In the genomic region with DNA sequence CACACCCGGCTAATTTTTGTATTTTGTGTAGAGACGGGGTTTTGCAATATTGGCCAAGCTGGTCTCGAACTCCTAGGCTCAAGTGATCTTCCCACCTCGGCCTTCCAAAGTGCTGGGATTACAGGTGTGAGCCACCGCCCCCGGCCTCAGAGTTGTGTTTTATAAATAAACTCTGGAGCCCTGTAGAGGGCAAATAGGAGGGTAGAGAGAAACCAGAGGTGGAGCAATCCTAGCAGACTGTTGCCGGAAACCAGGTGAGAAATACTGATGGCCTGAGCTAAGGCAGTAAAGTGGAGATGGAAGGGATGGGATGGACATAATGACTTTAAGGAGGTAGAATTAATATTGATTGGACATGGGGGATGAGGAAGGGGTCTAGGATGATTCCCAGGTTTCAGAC, we compare ENCODE assay signal across 24 cellular contexts. TPM values are rescaled to one million over a fixed set of nuclear protein-coding genes. Genes with fewer than 3 reads are reported as not detected.
DNase-seq lines count a peak whose midpoint lies in the region; ATAC-seq, FAIRE-seq and TF ChIP-seq lines count a peak whose summit lies in the region.
"Had no signal": no experiment of that assay in that cellular context is flagged by ENCODE, and none has a peak within 500 bp of the region (broad histone marks: within the 10 kb centered on the region; RNA-seq: fewer than 3 reads in every experiment).

No MANE protein-coding gene starts in this region.

- H3K36me3 Mint-ChIP-seq in T-helper 17 cell (ENCODE audit: low read depth), result no peaks in the 10 kb centered on the region
- no peaks in the 10 kb centered on the region for H3K36me3 Mint-ChIP-seq in activated T-helper 17 cell treated with anti-CD3 and anti-CD28 coated beads, Interleukin-2, amount 50 U/mL, for 72 hours (ENCODE audit: low read depth)

- H3K9ac ChIP-seq in HepG2 (ENCODE audit: insufficient read depth, low read depth, low read length) (no peak overlapping the region), mesendoderm (ENCODE audit: low read length) (no peak overlapping the region)
- H3K9ac ChIP-seq: BLaER1 treated with 17β-estradiol and CSF1 and Interleukin-3, amounts not matched to agents 10 nM and 100 nM; GM23248 had no signal

- H3K36me3 ChIP-seq in HepG2 (replicated peaks in 1 of 2; ENCODE audit: control insufficient read depth in 1 of 2, insufficient read depth in 2 of 2, low read length in 2 of 2) (no peaks in the 10 kb centered on the region), mesendoderm (ENCODE audit: control insufficient read depth, insufficient read depth, low read length) (no peaks in the 10 kb centered on the region), suprapubic skin (no peaks in the 10 kb centered on the region)
- H3K36me3 ChIP-seq: BE2C; BLaER1 treated with 17β-estradiol and CSF1 and Interleukin-3, amounts not matched to agents 10 nM and 100 nM had no signal

- TF ChIP-seq EP300 in HepG2 (IDR thresholded peaks at IDR 0.05; ENCODE audit: low read depth in 2 of 2, low read length in 2 of 2), result no peak
- no peak for TF ChIP-seq EP300 in HepG2 (CRISPR knock-in tag; IDR thresholded peaks at IDR 0.05; ENCODE audit: borderline replicate concordance)
- no peak for TF ChIP-seq EP300 in suprapubic skin (IDR thresholded peaks at IDR 0.05)

- H2BK15ac ChIP-seq in mesendoderm (replicated peaks; ENCODE audit: low read depth), result no peak overlapping the region

- H3K79me1 ChIP-seq in mesendoderm (ENCODE audit: low read length), result no peaks in the 10 kb centered on the region

- no peaks in the 10 kb centered on the region for H4K20me1 ChIP-seq in HepG2 (ENCODE audit: insufficient read depth, low read length)
- H4K20me1 ChIP-seq: BLaER1 treated with 17β-estradiol and CSF1 and Interleukin-3, amounts not matched to agents 10 nM and 100 nM had no signal

- H3K4me3 ChIP-seq in HepG2 (replicated peaks in 1 of 3; ENCODE audit: insufficient read depth in 1 of 3, low read depth in 2 of 3, low read length in 3 of 3) (no peak overlapping the region), mesendoderm (ENCODE audit: low read length) (no peak overlapping the region), suprapubic skin (no peak overlapping the region)
- H3K4me3 ChIP-seq: A549; BLaER1 treated with 17β-estradiol and CSF1 and Interleukin-3, amounts not matched to agents 10 nM and 100 nM; GM23248 had no signal

- H3K4me1 Mint-ChIP-seq in T-helper 17 cell, result peaks cover 9% of the 10 kb centered on the region
- no peaks in the 10 kb centered on the region for H3K4me1 Mint-ChIP-seq in activated T-helper 17 cell treated with anti-CD3 and anti-CD28 coated beads, Interleukin-2, amount 50 U/mL, for 72 hours

- no peak overlapping the region for H3K18ac ChIP-seq in mesendoderm (ENCODE audit: low read length)

- H3K4me3 Mint-ChIP-seq in T-helper 17 cell, result no peak overlapping the region
- no peak overlapping the region for H3K4me3 Mint-ChIP-seq in activated T-helper 17 cell treated with anti-CD3 and anti-CD28 coated beads, Interleukin-2, amount 50 U/mL, for 72 hours
- H3K4me3 Mint-ChIP-seq: CD4-positive, alpha-beta memory T cell had no signal

- no peak overlapping the region for H3K4me2 ChIP-seq in HepG2 (ENCODE audit: low read depth, low read length)
- no peak overlapping the region for H3K4me2 ChIP-seq in mesendoderm (ENCODE audit: low read length)
- H3K4me2 ChIP-seq: A549; BLaER1 treated with 17β-estradiol and CSF1 and Interleukin-3, amounts not matched to agents 10 nM and 100 nM had no signal

- no peaks in the 10 kb centered on the region for H3K9me3 Mint-ChIP-seq in activated T-helper 17 cell treated with anti-CD3 and anti-CD28 coated beads, Interleukin-2, amount 50 U/mL, for 72 hours

- H4K5ac ChIP-seq in mesendoderm (ENCODE audit: low read length), result no peak overlapping the region

- peaks cover 69% of the 10 kb centered on the region for H3K4me1 ChIP-seq in HepG2 (ENCODE audit: insufficient read depth, low read length)
- no peaks in the 10 kb centered on the region for H3K4me1 ChIP-seq in mesendoderm (ENCODE audit: control insufficient read depth, low read depth, low read length)
- H3K4me1 ChIP-seq in suprapubic skin, result peaks cover 8% of the 10 kb centered on the region
- H3K4me1 ChIP-seq: BE2C had no signal

- H3K9me3 ChIP-seq in T-helper 17 cell (ENCODE audit: control insufficient read depth, low read length, poor library complexity, severe bottlenecking) (no peaks in the 10 kb centered on the region), HepG2 (ENCODE audit: low read length) (peaks cover 16% of the 10 kb centered on the region), suprapubic skin (no peaks in the 10 kb centered on the region)
- H3K9me3 ChIP-seq: BE2C had no signal

- TF ChIP-seq POLR2A in HepG2 (IDR thresholded peaks at IDR 0.05; ENCODE audit: insufficient read depth in 1 of 2, low read depth in 2 of 2, low read length in 2 of 2) (no peak), suprapubic skin (IDR thresholded peaks at IDR 0.05) (no peak)

- no peak for DNase-seq in T-helper 17 cell
- DNase-seq in HepG2 (ENCODE audit: low spot score), result no peak
- DNase-seq in mesendoderm, result peak; percentile 34
- DNase-seq in RKO (ENCODE audit: low spot score), result no peak
- no peak for DNase-seq in suprapubic skin (ENCODE audit: low spot score in 2 of 2)
- DNase-seq: 8988T; ACHN; AML-193; BE2C; Calu3; CD4-positive, alpha-beta memory T cell; COR-L47; DMS53; DMS79 treated with DMSO at 0.1 percent for 48 hours; GF-D8; GM23248; H7; HCEC 1CT had no signal

- no peaks in the 10 kb centered on the region for H3K79me2 ChIP-seq in HepG2 (ENCODE audit: insufficient read depth, low read length)
- H3K79me2 ChIP-seq in mesendoderm (ENCODE audit: control insufficient read depth, insufficient read depth, low read length), result no peaks in the 10 kb centered on the region

- H2BK120ac ChIP-seq in mesendoderm (ENCODE audit: low read depth, low read length), result no peak overlapping the region

- H2BK5ac ChIP-seq in mesendoderm (ENCODE audit: low read length), result no peak overlapping the region

- TF ChIP-seq CTCF in HepG2 (CRISPR knock-in tag; IDR thresholded peaks at IDR 0.05) (no peak), suprapubic skin (IDR thresholded peaks at IDR 0.05) (no peak)

- intact Hi-C loops in HepG2 (cut with micrococcal nuclease; ENCODE audit: unreplicated experiment), result loop anchor here (5.0 kb wide), 1 partner anchor 227 kb away; no protein-coding TSS in a partner anchor

- 40% methylated on average over 7 of the region's 7 CpGs for WGBS in HepG2 (ENCODE audit: low lambda C conversion rate)
- no CpG with 5 or more reads among the region's 7 CpGs for WGBS in mesendoderm (ENCODE audit: extremely low coverage, insufficient coverage, low lambda C conversion rate)
- WGBS in suprapubic skin, result 96% methylated on average over 7 of the region's 7 CpGs

- peak overlapping the region; percentile 3 for H3K27ac Mint-ChIP-seq in T-helper 17 cell
- no peak overlapping the region for H3K27ac Mint-ChIP-seq in activated T-helper 17 cell treated with anti-CD3 and anti-CD28 coated beads, Interleukin-2, amount 50 U/mL, for 72 hours
- H3K27ac Mint-ChIP-seq: CD4-positive, alpha-beta memory T cell had no signal

- no peak overlapping the region for H4K8ac ChIP-seq in mesendoderm (ENCODE audit: low read depth, low read length)

- no peak for FAIRE-seq in HepG2 (lab: Jason Lieb, UNC)
- FAIRE-seq: A549, GM12891, GM18507, H1 had no signal

- H3K23ac ChIP-seq in mesendoderm (ENCODE audit: low read length), result no peak overlapping the region

- H2AFZ ChIP-seq in HepG2 (ENCODE audit: low read length), result no peak overlapping the region
- H2AFZ ChIP-seq: GM23248 had no signal

- no TSS peak for BruUV-seq in HepG2 (replicated peaks; lab: Mats Ljungman, UMichigan)

- H2AK5ac ChIP-seq in mesendoderm (ENCODE audit: low read length), result no peak overlapping the region

- ATAC-seq in T-helper 17 cell (no peak), HepG2 (no peak)
- ATAC-seq in activated T-helper 17 cell treated with anti-CD3 and anti-CD28 coated beads, Interleukin-2, amount 50 U/mL, for 72 hours (replicated peaks), result no peak
- ATAC-seq: A549 had no signal

- CTCF ChIA-PET in HepG2 (lab: Yijun Ruan, JAX; ENCODE audit: low intra/inter-chr PET ratio, low total read pairs), result no interaction called here

- peaks cover 9% of the 10 kb centered on the region for H3K27me3 Mint-ChIP-seq in T-helper 17 cell
- peaks cover 11% of the 10 kb centered on the region for H3K27me3 Mint-ChIP-seq in activated T-helper 17 cell treated with anti-CD3 and anti-CD28 coated beads, Interleukin-2, amount 50 U/mL, for 72 hours

- H3K56ac ChIP-seq in mesendoderm (ENCODE audit: low read length), result no peak overlapping the region

- H3K27ac ChIP-seq in HepG2 (ENCODE audit: extremely low read length, insufficient read depth, low read length), result peak overlapping the region; percentile 79
- no peak overlapping the region for H3K27ac ChIP-seq in mesendoderm (ENCODE audit: low read depth, low read length)
- H3K27ac ChIP-seq in suprapubic skin, result no peak overlapping the region
- H3K27ac ChIP-seq: A549; BLaER1 treated with 17β-estradiol and CSF1 and Interleukin-3, amounts not matched to agents 10 nM and 100 nM; GM23248 had no signal

- no peaks in the 10 kb centered on the region for H3K27me3 ChIP-seq in HepG2 (ENCODE audit: control insufficient read depth in 1 of 2, insufficient read depth in 2 of 2, low read length in 2 of 2)
- H3K27me3 ChIP-seq in mesendoderm (ENCODE audit: insufficient read depth, low read length, poor library complexity), result no peaks in the 10 kb centered on the region
- H3K27me3 ChIP-seq in suprapubic skin, result no peaks in the 10 kb centered on the region
- H3K27me3 ChIP-seq: BE2C; BLaER1 treated with 17β-estradiol and CSF1 and Interleukin-3, amounts not matched to agents 10 nM and 100 nM had no signal

- in situ Hi-C loops in HepG2 (cut with HindIII; ENCODE audit: extremely low pct_ligation_motif_present, low pct_unique_long_range_greater_than_20kb), result no loop called here

- no peak overlapping the region for H3K4ac ChIP-seq in mesendoderm (ENCODE audit: low read depth, low read length)

- POLR2A ChIA-PET in HepG2 (lab: Yijun Ruan, JAX), result interaction anchor here (1.2 to 2.0 kb wide), 3 partner anchors 35 to 352 kb away, joined by 4 to 15 read pairs (median 6); partner anchors contain the start of gene NACA

- no peak for TF ChIP-seq RAD21 in HepG2 (CRISPR knock-in tag; IDR thresholded peaks at IDR 0.05)

RNA-seq across cellular contexts. Expression of gene HSD17B6, which starts 2.7 kb away (rescaled TPM):
- under 1 TPM in 1 of 2 donors, not detected in 1; 0.63 TPM for total RNA-seq in T-helper 17 cell
- total RNA-seq in HepG2 (2016; rRNA removed; fragmentation: Illumina TruSeq; extraction: Trizol), result 0.46 and 0.95 TPM in 2 replicates
- not detected in 2 replicates for total RNA-seq in HepG2 (2016; cell fraction: cytosol; rRNA removed; fragmentation: Illumina TruSeq; extraction: Trizol; ENCODE audit: low read depth)
- total RNA-seq in HepG2 (2016; cell fraction: insoluble cytoplasmic fraction; rRNA removed; fragmentation: Illumina TruSeq; extraction: Trizol), result 0.39 and 0.74 TPM in 2 replicates
- total RNA-seq in HepG2 (2016; cell fraction: membrane; rRNA removed; fragmentation: Illumina TruSeq; extraction: Trizol), result 0.31 and 0.62 TPM in 2 replicates
- total RNA-seq in HepG2 (2016; cell fraction: nucleus; rRNA removed; fragmentation: Illumina TruSeq; extraction: Trizol), result 0.47 and 0.81 TPM in 2 replicates
- 1.8 and 2.6 TPM in 2 replicates for polyA plus RNA-seq in HepG2 (2011; rRNA removed)
- 1.1 and 2.2 TPM in 2 replicates for polyA plus RNA-seq in HepG2 (2011; cell fraction: cytosol; rRNA removed)
- polyA plus RNA-seq in HepG2 (2011; cell fraction: nucleus; rRNA removed), result 0.27 and 0.59 TPM in 2 replicates
- 4.4 and 6.4 TPM in 2 replicates for polyA plus RNA-seq in HepG2 (2012)
- polyA plus RNA-seq in HepG2 (2016; cell fraction: cytosol; fragmentation: Illumina TruSeq; extraction: Trizol; ENCODE audit: low read depth), result 0.15 and 0.20 TPM in 2 replicates
- polyA plus RNA-seq in HepG2 (2016; cell fraction: insoluble cytoplasmic fraction; fragmentation: Illumina TruSeq; extraction: Trizol; ENCODE audit: low read depth), result 0.24 and 0.47 TPM in 2 replicates
- 0.30 and 0.37 TPM in 2 replicates for polyA plus RNA-seq in HepG2 (2016; cell fraction: membrane; fragmentation: Illumina TruSeq; extraction: Trizol; ENCODE audit: low read depth)
- 0.81 and 1.4 TPM in 2 replicates for polyA plus RNA-seq in HepG2 (2016; cell fraction: nucleus; fragmentation: Illumina TruSeq; extraction: Trizol; ENCODE audit: insufficient read depth, low read depth)
- polyA minus RNA-seq in HepG2 (2011; rRNA and poly(A)+ RNA removed; ENCODE audit: low replicate concordance), result 0.70 and 1.5 TPM in 2 replicates
- 0.49 TPM in 1 of 2 replicates, not detected in the other for polyA minus RNA-seq in HepG2 (2011; cell fraction: cytosol; rRNA and poly(A)+ RNA removed)
- polyA minus RNA-seq in HepG2 (2011; cell fraction: nucleus; rRNA and poly(A)+ RNA removed), result 0.50 and 0.64 TPM in 2 replicates
- polyA plus RNA-seq in mesendoderm (2013, experiment 1 of 2), result 2.9 TPM
- polyA plus RNA-seq in mesendoderm (2013, experiment 2 of 2), result 2.5 TPM
- total RNA-seq in suprapubic skin, result 1 to 10 TPM in 1 of 4 donors, under 1 TPM in 3; 0.38 to 2.4 (median 0.61) TPM
- total RNA-seq in activated T-helper 17 cell treated with anti-CD3 and anti-CD28 coated beads, Interleukin-2, amount 50 U/mL, for 72 hours, result 1 to 10 TPM; 2.8 to 4.8 TPM

RNA-seq across cellular contexts. Expression of gene PRIM1, which starts 8.3 kb away (rescaled TPM):
- total RNA-seq in T-helper 17 cell, result 10 to 100 TPM; 11.3 to 14.4 TPM
- total RNA-seq in HepG2 (2016; rRNA removed; fragmentation: Illumina TruSeq; extraction: Trizol), result 47.3 and 67.0 TPM in 2 replicates
- 14.0 and 14.2 TPM in 2 replicates for total RNA-seq in HepG2 (2016; cell fraction: cytosol; rRNA removed; fragmentation: Illumina TruSeq; extraction: Trizol; ENCODE audit: low read depth)
- 47.6 and 69.6 TPM in 2 replicates for total RNA-seq in HepG2 (2016; cell fraction: insoluble cytoplasmic fraction; rRNA removed; fragmentation: Illumina TruSeq; extraction: Trizol)
- total RNA-seq in HepG2 (2016; cell fraction: membrane; rRNA removed; fragmentation: Illumina TruSeq; extraction: Trizol), result 17.8 and 19.7 TPM in 2 replicates
- 33.7 and 38.1 TPM in 2 replicates for total RNA-seq in HepG2 (2016; cell fraction: nucleus; rRNA removed; fragmentation: Illumina TruSeq; extraction: Trizol)
- 18.1 and 30.0 TPM in 2 replicates for polyA plus RNA-seq in HepG2 (2011; rRNA removed)
- 15.5 and 16.8 TPM in 2 replicates for polyA plus RNA-seq in HepG2 (2011; cell fraction: cytosol; rRNA removed)
- polyA plus RNA-seq in HepG2 (2011; cell fraction: nucleus; rRNA removed), result 20.7 and 23.5 TPM in 2 replicates
- polyA plus RNA-seq in HepG2 (2012), result 15.2 and 26.9 TPM in 2 replicates
- 5.4 and 7.7 TPM in 2 replicates for polyA plus RNA-seq in HepG2 (2016; cell fraction: cytosol; fragmentation: Illumina TruSeq; extraction: Trizol; ENCODE audit: low read depth)
- polyA plus RNA-seq in HepG2 (2016; cell fraction: insoluble cytoplasmic fraction; fragmentation: Illumina TruSeq; extraction: Trizol; ENCODE audit: low read depth), result 50.8 and 55.2 TPM in 2 replicates
- 11.4 and 12.6 TPM in 2 replicates for polyA plus RNA-seq in HepG2 (2016; cell fraction: membrane; fragmentation: Illumina TruSeq; extraction: Trizol; ENCODE audit: low read depth)
- polyA plus RNA-seq in HepG2 (2016; cell fraction: nucleus; fragmentation: Illumina TruSeq; extraction: Trizol; ENCODE audit: insufficient read depth, low read depth), result 35.2 and 36.7 TPM in 2 replicates
- polyA minus RNA-seq in HepG2 (2011; rRNA and poly(A)+ RNA removed; ENCODE audit: low replicate concordance), result 12.4 and 36.9 TPM in 2 replicates
- polyA minus RNA-seq in HepG2 (2011; cell fraction: cytosol; rRNA and poly(A)+ RNA removed), result 8.9 and 11.9 TPM in 2 replicates
- polyA minus RNA-seq in HepG2 (2011; cell fraction: nucleus; rRNA and poly(A)+ RNA removed), result 28.3 and 28.5 TPM in 2 replicates
- polyA plus RNA-seq in mesendoderm (2013, experiment 1 of 2), result 25.7 TPM
- polyA plus RNA-seq in mesendoderm (2013, experiment 2 of 2), result 26.3 TPM
- total RNA-seq in suprapubic skin, result 10 to 100 TPM in 2 of 4 donors, 1 to 10 TPM in 2; 9.1 to 12.4 (median 10.3) TPM
- total RNA-seq in activated T-helper 17 cell treated with anti-CD3 and anti-CD28 coated beads, Interleukin-2, amount 50 U/mL, for 72 hours, result 10 to 100 TPM; 58.0 to 62.9 TPM

RNA-seq across cellular contexts. Expression of gene NACA, which starts 35.4 kb away (rescaled TPM):
- total RNA-seq in T-helper 17 cell (1,000 to 10,000 TPM; 1,068 to 1,135 TPM), HepG2 (2016; rRNA removed; fragmentation: Illumina TruSeq; extraction: Trizol) (1,700 and 2,295 TPM in 2 replicates), suprapubic skin (1,000 to 10,000 TPM; 1,068 to 1,481 (median 1,369) TPM)
- total RNA-seq in HepG2 (2016; cell fraction: cytosol; rRNA removed; fragmentation: Illumina TruSeq; extraction: Trizol; ENCODE audit: low read depth), result 1,346 and 1,631 TPM in 2 replicates
- 1,693 and 2,342 TPM in 2 replicates for total RNA-seq in HepG2 (2016; cell fraction: insoluble cytoplasmic fraction; rRNA removed; fragmentation: Illumina TruSeq; extraction: Trizol)
- total RNA-seq in HepG2 (2016; cell fraction: membrane; rRNA removed; fragmentation: Illumina TruSeq; extraction: Trizol), result 2,301 and 2,703 TPM in 2 replicates
- 536 and 558 TPM in 2 replicates for total RNA-seq in HepG2 (2016; cell fraction: nucleus; rRNA removed; fragmentation: Illumina TruSeq; extraction: Trizol)
- 688 and 799 TPM in 2 replicates for polyA plus RNA-seq in HepG2 (2011; rRNA removed)
- 537 and 762 TPM in 2 replicates for polyA plus RNA-seq in HepG2 (2011; cell fraction: cytosol; rRNA removed)
- polyA plus RNA-seq in HepG2 (2011; cell fraction: nucleus; rRNA removed), result 98.1 and 131 TPM in 2 replicates
- 1,697 and 1,960 TPM in 2 replicates for polyA plus RNA-seq in HepG2 (2012)
- polyA plus RNA-seq in HepG2 (2016; cell fraction: cytosol; fragmentation: Illumina TruSeq; extraction: Trizol; ENCODE audit: low read depth), result 1,551 and 1,609 TPM in 2 replicates
- 1,930 and 2,097 TPM in 2 replicates for polyA plus RNA-seq in HepG2 (2016; cell fraction: insoluble cytoplasmic fraction; fragmentation: Illumina TruSeq; extraction: Trizol; ENCODE audit: low read depth)
- 2,028 and 2,269 TPM in 2 replicates for polyA plus RNA-seq in HepG2 (2016; cell fraction: membrane; fragmentation: Illumina TruSeq; extraction: Trizol; ENCODE audit: low read depth)
- 833 and 868 TPM in 2 replicates for polyA plus RNA-seq in HepG2 (2016; cell fraction: nucleus; fragmentation: Illumina TruSeq; extraction: Trizol; ENCODE audit: insufficient read depth, low read depth)
- polyA minus RNA-seq in HepG2 (2011; rRNA and poly(A)+ RNA removed; ENCODE audit: low replicate concordance), result 250 and 557 TPM in 2 replicates
- 139 and 145 TPM in 2 replicates for polyA minus RNA-seq in HepG2 (2011; cell fraction: cytosol; rRNA and poly(A)+ RNA removed)
- 70.6 and 115 TPM in 2 replicates for polyA minus RNA-seq in HepG2 (2011; cell fraction: nucleus; rRNA and poly(A)+ RNA removed)
- 2,191 TPM for polyA plus RNA-seq in mesendoderm (2013, experiment 1 of 2)
- 2,194 TPM for polyA plus RNA-seq in mesendoderm (2013, experiment 2 of 2)
- total RNA-seq in activated T-helper 17 cell treated with anti-CD3 and anti-CD28 coated beads, Interleukin-2, amount 50 U/mL, for 72 hours, result 1,000 to 10,000 TPM in 1 of 2 donors, 100 to 1,000 TPM in 1; 869 to 1,019 TPM
